Comparison of ENCODE assay signal across 20 cellular contexts in the genomic region with DNA sequence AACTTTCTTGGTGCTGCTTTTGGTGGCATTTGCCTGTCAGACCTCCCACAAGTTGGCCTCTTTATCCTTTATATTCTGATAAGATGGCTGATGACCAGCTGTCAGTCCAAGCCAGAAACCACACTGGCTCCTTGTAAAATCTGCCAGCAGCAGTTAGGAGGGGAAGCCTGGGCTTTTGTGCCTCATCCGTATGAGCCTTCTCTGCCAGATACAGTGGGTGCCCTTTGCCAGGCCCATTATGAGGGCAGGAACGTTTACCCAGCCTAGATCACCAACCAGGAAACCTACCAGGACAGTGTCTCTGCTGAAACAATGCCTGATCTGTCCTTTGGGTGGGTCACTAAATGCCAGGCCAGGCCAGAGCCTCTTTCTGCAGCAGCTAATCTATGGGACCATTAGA.
DNase-seq lines count a peak whose midpoint lies in the region; ATAC-seq, FAIRE-seq and TF ChIP-seq lines count a peak whose summit lies in the region.
"Had no signal": no experiment of that assay in that cellular context is flagged by ENCODE, and none has a peak within 500 bp of the region (broad histone marks: within the 10 kb centered on the region; RNA-seq: fewer than 3 reads in every experiment).

No MANE protein-coding gene starts in this region.

- FAIRE-seq in endothelial cell of umbilical vein (lab: Jason Lieb, UNC) = no peak

- H3K27me3 Mint-ChIP-seq in neural crest cell (ENCODE audit: low read depth) (no peaks in the 10 kb centered on the region), osteocyte (ENCODE audit: unreplicated experiment) (peaks cover 20% of the 10 kb centered on the region), WTC11 (ENCODE audit: low read depth) (peaks cover 3% of the 10 kb centered on the region)
- H3K27me3 Mint-ChIP-seq in activated CD4-positive, alpha-beta T cell treated with anti-CD3 and anti-CD28 coated beads, Interleukin-2, amount 10 ng/mL, durations not matched to agents 7 days and 5 days = peaks cover 24% of the 10 kb centered on the region

- H3K4me3 ChIP-seq in left ventricle myocardium inferior (no peak overlapping the region), endothelial cell of umbilical vein (replicated peaks in 1 of 3; ENCODE audit: insufficient read depth in 1 of 3, low read depth in 1 of 3, low read length in 3 of 3) (no peak overlapping the region), mammary epithelial cell (replicated peaks in 1 of 3; ENCODE audit: insufficient read depth in 1 of 3, low read depth in 2 of 3, low read length in 3 of 3) (no peak overlapping the region)
- H3K4me3 ChIP-seq: breast epithelium, upper lobe of left lung had no signal

- H3K9me3 Mint-ChIP-seq in neural crest cell (peaks cover 3% of the 10 kb centered on the region), osteocyte (ENCODE audit: unreplicated experiment) (no peaks in the 10 kb centered on the region), WTC11 (no peaks in the 10 kb centered on the region)
- no peaks in the 10 kb centered on the region for H3K9me3 Mint-ChIP-seq in activated CD4-positive, alpha-beta T cell treated with anti-CD3 and anti-CD28 coated beads, Interleukin-2, amount 10 ng/mL, durations not matched to agents 7 days and 5 days
- H3K9me3 Mint-ChIP-seq: activated naive CD4-positive, alpha-beta T cell treated with anti-CD3 and anti-CD28 coated beads, Interleukin-2, amount 50 U/mL, for 72 hours; activated T-cell treated with anti-CD3 and anti-CD28 coated beads, Interleukin-2, amount 50 U/mL, for 72 hours; CD4-positive, alpha-beta memory T cell; T-cell had no signal

- H2AFZ ChIP-seq in endothelial cell of umbilical vein (ENCODE audit: low read depth, low read length) (peak overlapping the region; percentile 31), mammary epithelial cell (ENCODE audit: low read depth, low read length) (no peak overlapping the region)

- H3K79me2 ChIP-seq in endothelial cell of umbilical vein (ENCODE audit: control insufficient read depth, insufficient read depth, low read length) (no peaks in the 10 kb centered on the region), mammary epithelial cell (ENCODE audit: insufficient read depth, low read length) (no peaks in the 10 kb centered on the region)

- POLR2A ChIA-PET in endothelial cell of umbilical vein (lab: Charles Lee) (no interaction called here), WTC11 (lab: Charles Lee) (interaction anchor here (0.6 kb wide), 1 partner anchor 874 kb away, joined by 3 read pairs; no protein-coding TSS in a partner anchor)
- POLR2A ChIA-PET in activated CD4-positive, alpha-beta T cell treated with anti-CD3 and anti-CD28 coated beads, Interleukin-2, amount 10 ng/mL, durations not matched to agents 7 days and 5 days (lab: Charles Lee) = no interaction called here

- H3K4me1 Mint-ChIP-seq in neural crest cell (peaks cover 23% of the 10 kb centered on the region), osteocyte (ENCODE audit: unreplicated experiment) (peaks cover 6% of the 10 kb centered on the region), WTC11 (peaks cover 14% of the 10 kb centered on the region)
- H3K4me1 Mint-ChIP-seq in activated CD4-positive, alpha-beta T cell treated with anti-CD3 and anti-CD28 coated beads, Interleukin-2, amount 10 ng/mL, durations not matched to agents 7 days and 5 days = peaks cover 18% of the 10 kb centered on the region

- no peak overlapping the region for H3K4me3 Mint-ChIP-seq in neural crest cell
- no peak overlapping the region for H3K4me3 Mint-ChIP-seq in activated CD4-positive, alpha-beta T cell treated with anti-CD3 and anti-CD28 coated beads, Interleukin-2, amount 10 ng/mL, durations not matched to agents 7 days and 5 days
- H3K4me3 Mint-ChIP-seq in osteocyte (ENCODE audit: unreplicated experiment) = no peak overlapping the region
- H3K4me3 Mint-ChIP-seq in WTC11 = no peak overlapping the region
- H3K4me3 Mint-ChIP-seq: activated CD8-positive, alpha-beta T cell treated with anti-CD3 and anti-CD28 coated beads, Interleukin-2, amount 10 ng/mL, durations not matched to agents 7 days and 5 days; activated T-cell treated with anti-CD3 and anti-CD28 coated beads, Interleukin-2, amount 50 U/mL, for 72 hours; CD4-positive, alpha-beta memory T cell; T-cell had no signal

- WGBS in mammary epithelial cell (ENCODE audit: low coverage, missing lambda C conversion rate) = 50% methylated on average over 2 of the region's 2 CpGs

- H3K27ac Mint-ChIP-seq in neural crest cell (ENCODE audit: unreplicated experiment) (peak overlapping the region; percentile 13), osteocyte (ENCODE audit: unreplicated experiment) (no peak overlapping the region), WTC11 (no peak overlapping the region)
- H3K27ac Mint-ChIP-seq in activated CD4-positive, alpha-beta T cell treated with anti-CD3 and anti-CD28 coated beads, Interleukin-2, amount 10 ng/mL, durations not matched to agents 7 days and 5 days = no peak overlapping the region
- H3K27ac Mint-ChIP-seq: activated CD8-positive, alpha-beta T cell treated with anti-CD3 and anti-CD28 coated beads, Interleukin-2, amount 10 ng/mL, durations not matched to agents 7 days and 5 days; activated naive CD4-positive, alpha-beta T cell treated with anti-CD3 and anti-CD28 coated beads, Interleukin-2, amount 50 U/mL, for 72 hours; activated T-cell treated with anti-CD3 and anti-CD28 coated beads, Interleukin-2, amount 50 U/mL, for 72 hours; T-cell had no signal

- BruUV-seq in endothelial cell of umbilical vein (replicated peaks; lab: Mats Ljungman, UMichigan) (no TSS peak), mammary epithelial cell (replicated peaks; lab: Mats Ljungman, UMichigan) (no TSS peak)

- CTCF ChIA-PET in endothelial cell of umbilical vein (lab: Charles Lee) (interaction anchor here (0.9 kb wide), 1 partner anchor 11 kb away, joined by 4 read pairs; no protein-coding TSS in a partner anchor), mammary epithelial cell (lab: Charles Lee; ENCODE audit: low non-redundant PET) (interaction anchor here (0.6 kb wide), 1 partner anchor 713 kb away, joined by 4 read pairs; the partner anchor contains the start of gene SSB), WTC11 (lab: Charles Lee) (no interaction called here)
- CTCF ChIA-PET in activated CD4-positive, alpha-beta T cell treated with anti-CD3 and anti-CD28 coated beads, Interleukin-2, amount 10 ng/mL, durations not matched to agents 7 days and 5 days (lab: Charles Lee) = no interaction called here

- dilution Hi-C loops in endothelial cell of umbilical vein (cut with MboI; ENCODE audit: extremely low pct_ligation_motif_present, low sequenced_read_pairs) (no loop called here), mammary epithelial cell (cut with HindIII; ENCODE audit: low sequenced_read_pairs) (no loop called here)

- no peaks in the 10 kb centered on the region for H3K36me3 Mint-ChIP-seq in neural crest cell (ENCODE audit: low read depth)
- H3K36me3 Mint-ChIP-seq in activated CD4-positive, alpha-beta T cell treated with anti-CD3 and anti-CD28 coated beads, Interleukin-2, amount 10 ng/mL, durations not matched to agents 7 days and 5 days (ENCODE audit: low read depth) = no peaks in the 10 kb centered on the region
- no peaks in the 10 kb centered on the region for H3K36me3 Mint-ChIP-seq in osteocyte (ENCODE audit: unreplicated experiment)
- no peaks in the 10 kb centered on the region for H3K36me3 Mint-ChIP-seq in WTC11
- H3K36me3 Mint-ChIP-seq: activated naive CD4-positive, alpha-beta T cell treated with anti-CD3 and anti-CD28 coated beads, Interleukin-2, amount 50 U/mL, for 72 hours; CD4-positive, alpha-beta memory T cell; T-cell had no signal

- H3K27ac ChIP-seq in left ventricle myocardium inferior (replicated peaks) = no peak overlapping the region
- no peak overlapping the region for H3K27ac ChIP-seq in endothelial cell of umbilical vein (ENCODE audit: insufficient read depth, low read depth, low read length)
- no peak overlapping the region for H3K27ac ChIP-seq in mammary epithelial cell (ENCODE audit: insufficient read depth, low read depth, low read length)
- H3K27ac ChIP-seq: breast epithelium, HL-60, RWPE1, upper lobe of left lung had no signal

- H3K27me3 ChIP-seq in left ventricle myocardium inferior (ENCODE audit: low read depth) (peaks cover 5% of the 10 kb centered on the region), endothelial cell of umbilical vein (ENCODE audit: control insufficient read depth in 2 of 2, insufficient read depth in 2 of 2, low read length in 2 of 2) (no peaks in the 10 kb centered on the region), mammary epithelial cell (ENCODE audit: insufficient read depth, low read length) (no peaks in the 10 kb centered on the region)
- H3K27me3 ChIP-seq: breast epithelium, upper lobe of left lung had no signal

- in situ Hi-C loops in mammary epithelial cell (cut with MboI; ENCODE audit: low sequenced_read_pairs in 2 of 2) = no loop called here

- TF ChIP-seq POLR2A in endothelial cell of umbilical vein (IDR thresholded peaks at IDR 0.05; ENCODE audit: low read depth, low read length) = no peak

- H3K4me2 ChIP-seq in endothelial cell of umbilical vein (ENCODE audit: insufficient read depth, low read length) (no peak overlapping the region), mammary epithelial cell (ENCODE audit: insufficient read depth, low read depth, low read length) (no peak overlapping the region)

- H3K9me3 ChIP-seq in left ventricle myocardium inferior (replicated peaks) (no peaks in the 10 kb centered on the region), endothelial cell of umbilical vein (replicated peaks; ENCODE audit: control insufficient read depth, insufficient read depth, low read length) (no peaks in the 10 kb centered on the region), mammary epithelial cell (replicated peaks; ENCODE audit: insufficient read depth, low read length) (no peaks in the 10 kb centered on the region)
- H3K9me3 ChIP-seq: breast epithelium, upper lobe of left lung had no signal

- no peaks in the 10 kb centered on the region for H3K36me3 ChIP-seq in left ventricle myocardium inferior
- H3K36me3 ChIP-seq in endothelial cell of umbilical vein (ENCODE audit: control insufficient read depth in 2 of 2, extremely low read depth in 1 of 2, insufficient read depth in 2 of 2, low read length in 2 of 2) = no peaks in the 10 kb centered on the region
- no peaks in the 10 kb centered on the region for H3K36me3 ChIP-seq in mammary epithelial cell (ENCODE audit: insufficient read depth, low read length)
- H3K36me3 ChIP-seq: breast epithelium, upper lobe of left lung had no signal

- H3K9ac ChIP-seq in endothelial cell of umbilical vein (replicated peaks; ENCODE audit: extremely low read depth, insufficient read depth, low read length) = no peak overlapping the region
- no peak overlapping the region for H3K9ac ChIP-seq in mammary epithelial cell (ENCODE audit: insufficient read depth, low read length)

- peak; percentile 50 to 68 for ATAC-seq in left cardiac atrium
- ATAC-seq in WTC11 = no peak
- ATAC-seq: activated CD8-positive, alpha-beta T cell treated with anti-CD3 and anti-CD28 coated beads, Interleukin-2, amount 10 ng/mL, durations not matched to agents 7 days and 5 days; activated naive CD4-positive, alpha-beta T cell treated with anti-CD3 and anti-CD28 coated beads, Interleukin-2, amount 50 U/mL, for 72 hours; activated T-cell treated with anti-CD3 and anti-CD28 coated beads, Interleukin-2, amount 50 U/mL, for 72 hours; T-cell had no signal

- TF ChIP-seq CTCF in left ventricle myocardium inferior (IDR thresholded peaks at IDR 0.05; ENCODE audit: borderline replicate concordance) (no peak), endothelial cell of umbilical vein (IDR thresholded peaks at IDR 0.05; ENCODE audit: extremely low read depth in 1 of 2, insufficient read depth in 1 of 2, low read depth in 1 of 2, low read length in 2 of 2) (no peak), neural crest cell (conservative IDR thresholded peaks at IDR 0.05) (no peak), mammary epithelial cell (conservative IDR thresholded peaks at IDR 0.05 in 1 of 2, IDR thresholded peaks at IDR 0.05 in 1 of 2; ENCODE audit: extremely low read depth in 1 of 2, insufficient read depth in 1 of 2, low read depth in 1 of 2, low read length in 2 of 2) (no peak), osteocyte (IDR thresholded peaks at IDR 0.05) (no peak), WTC11 (IDR thresholded peaks at IDR 0.05) (no peak)

- H3K4me1 ChIP-seq in left ventricle myocardium inferior (peaks cover 11% of the 10 kb centered on the region), endothelial cell of umbilical vein (ENCODE audit: control insufficient read depth, extremely low read depth, insufficient read depth, low read length) (peaks cover 3% of the 10 kb centered on the region), mammary epithelial cell (ENCODE audit: insufficient read depth, low read length) (no peaks in the 10 kb centered on the region)
- H3K4me1 ChIP-seq: breast epithelium, upper lobe of left lung had no signal

- intact Hi-C loops in left cardiac atrium (cut with DNase I) = no loop called here
- intact Hi-C loops in left ventricle myocardium inferior (cut with micrococcal nuclease) = no loop called here
- intact Hi-C loops in endothelial cell of umbilical vein (cut with micrococcal nuclease) = no loop called here
- intact Hi-C loops in mammary epithelial cell (cut with micrococcal nuclease) = no loop called here

- no peaks in the 10 kb centered on the region for H3K9me1 ChIP-seq in endothelial cell of umbilical vein (replicated peaks; ENCODE audit: control insufficient read depth, extremely low read depth, insufficient read depth, low read length)

- DNase-seq in left cardiac atrium (peak; percentile 22), left ventricle myocardium inferior (no peak), endothelial cell of umbilical vein (ENCODE audit: low read depth, low spot score) (no peak), neural crest cell (ENCODE audit: low read depth, low spot score) (no peak), mammary epithelial cell (no peak), osteocyte (ENCODE audit: extremely low spot score, unreplicated experiment) (no peak), WTC11 (ENCODE audit: low spot score) (no peak)
- no peak for DNase-seq in activated CD4-positive, alpha-beta T cell treated with anti-CD3 and anti-CD28 coated beads, Interleukin-2, amount 10 ng/mL, durations not matched to agents 7 days and 5 days
- DNase-seq: activated CD8-positive, alpha-beta T cell treated with anti-CD3 and anti-CD28 coated beads, Interleukin-2, amount 10 ng/mL, durations not matched to agents 7 days and 5 days; activated T-cell treated with anti-CD3 and anti-CD28 coated beads, Interleukin-2, amount 50 U/mL, for 72 hours; CD4-positive, alpha-beta memory T cell; DND-41; GOT3; kidney glomerular epithelial cell; T-cell; upper lobe of left lung had no signal

- H4K20me1 ChIP-seq in endothelial cell of umbilical vein (replicated peaks; ENCODE audit: control insufficient read depth, extremely low read depth, insufficient read depth, low read length) (no peaks in the 10 kb centered on the region), mammary epithelial cell (ENCODE audit: insufficient read depth, low read length) (no peaks in the 10 kb centered on the region)

Comparison
In these comparisons a context has a peak if more than half of its experiments do, and no peak if none do; other contexts are left out.
1. CTCF ChIA-PET loops: an anchor here in endothelial cell of umbilical vein (0.9 kb wide) and mammary epithelial cell (0.6 kb wide); none called in activated CD4-positive, alpha-beta T cell treated with anti-CD3 and anti-CD28 coated beads, Interleukin-2, amount 10 ng/mL, durations not matched to agents 7 days and 5 days and WTC11.